12 cellular contexts compared by ENCODE assay signal in the genomic region with DNA sequence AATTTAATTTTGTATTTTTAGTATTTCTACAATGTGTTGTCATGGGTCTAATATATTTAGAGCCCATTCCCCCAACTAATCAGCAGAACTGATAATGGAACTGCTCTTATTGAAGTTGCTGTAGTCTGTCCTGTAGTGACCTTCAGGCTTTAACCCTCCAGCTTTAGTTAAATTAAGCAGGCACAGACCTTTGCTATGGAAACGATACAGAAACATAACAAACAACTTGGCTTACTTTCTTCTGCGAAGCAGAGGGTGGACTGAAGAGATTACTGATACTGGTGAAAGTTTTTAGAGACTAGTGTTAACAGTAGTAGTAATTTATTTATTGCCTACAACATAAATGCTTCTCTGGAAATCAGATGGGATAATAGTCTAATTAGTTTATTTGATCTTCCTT.
A peak's percentile ranks its signal among the peaks of the same experiment; 100 is the strongest.
DNase-seq lines count a peak whose midpoint lies in the region; ATAC-seq and TF ChIP-seq lines count a peak whose summit lies in the region.
"Had no signal": no experiment of that assay in that cellular context is flagged by ENCODE, and none has a peak within 500 bp of the region (broad histone marks: within the 10 kb centered on the region; RNA-seq: fewer than 3 reads in every experiment).

No MANE protein-coding gene starts in this region.

- TF ChIP-seq CTCF in BJ (IDR thresholded peaks at IDR 0.05; ENCODE audit: insufficient read depth, low read depth, low read length) (no peak), fibroblast of lung (conservative IDR thresholded peaks at IDR 0.05 in 1 of 2, IDR thresholded peaks at IDR 0.05 in 1 of 2; ENCODE audit: low read depth in 1 of 2, low read length in 2 of 2) (no peak)

- CTCF ChIA-PET in BJ (lab: Yijun Ruan, JAX) = no interaction called here

- DNase-seq in BJ (ENCODE audit: low read depth) (peak; percentile 9), M059J (ENCODE audit: low read depth) (peak; percentile 61), fibroblast of lung (ENCODE audit: low read depth in 2 of 2) (peak; percentile 17 to 67), pons (ENCODE audit: low spot score) (no peak), UCSD-AML1 (lab: John Stamatoyannopoulos, UW; ENCODE audit: unreplicated experiment) (no peak)
- no peak for DNase-seq in activated CD4-positive, alpha-beta T cell treated with anti-CD3 and anti-CD28 coated beads for 4 hours
- DNase-seq: EL, naive B cell, NCI-H2029 had no signal

- H2AFZ ChIP-seq in fibroblast of lung (ENCODE audit: low read length) = no peak overlapping the region

- POLR2A ChIA-PET in BJ (lab: Charles Lee) = no interaction called here

- H3K27me3 ChIP-seq in BJ (ENCODE audit: control insufficient read depth, insufficient read depth, low read length) = no peaks in the 10 kb centered on the region
- no peaks in the 10 kb centered on the region for H3K27me3 ChIP-seq in fibroblast of lung (ENCODE audit: control insufficient read depth, insufficient read depth, low read length)
- no peaks in the 10 kb centered on the region for H3K27me3 ChIP-seq in muscle layer of colon (ENCODE audit: control insufficient read depth in 1 of 2, insufficient read depth in 2 of 2, low read length in 2 of 2)

- H3K4me2 ChIP-seq in fibroblast of lung (ENCODE audit: extremely low read depth, insufficient read depth, low read length) = no peak overlapping the region

- H3K4me1 ChIP-seq in fibroblast of lung (ENCODE audit: control insufficient read depth, extremely low read depth, insufficient read depth, low read length) (no peaks in the 10 kb centered on the region), muscle layer of colon (ENCODE audit: insufficient read depth, low read length) (peaks cover 31% of the 10 kb centered on the region)

- H3K9ac ChIP-seq in fibroblast of lung (ENCODE audit: insufficient read depth, low read length) (no peak overlapping the region), muscle layer of colon (ENCODE audit: low read length) (no peak overlapping the region)

- H3K27ac ChIP-seq in fibroblast of lung (ENCODE audit: insufficient read depth, low read length) (no peak overlapping the region), muscle layer of colon (ENCODE audit: low read depth, low read length) (peak overlapping the region; percentile 45)
- H3K27ac ChIP-seq: HL-60 had no signal

- no peak overlapping the region for H3K4me3 ChIP-seq in BJ (ENCODE audit: low read depth, low read length)
- H3K4me3 ChIP-seq in fibroblast of lung (replicated peaks in 1 of 4; ENCODE audit: control extremely low read depth in 1 of 4, insufficient read depth in 1 of 4, low read depth in 3 of 4, low read length in 4 of 4) = no peak overlapping the region
- no peak overlapping the region for H3K4me3 ChIP-seq in muscle layer of colon (ENCODE audit: low read depth in 1 of 2, low read length in 2 of 2)

- no peaks in the 10 kb centered on the region for H4K20me1 ChIP-seq in fibroblast of lung (ENCODE audit: control insufficient read depth, extremely low read depth, insufficient read depth, low read length)

- H3K36me3 ChIP-seq in BJ (ENCODE audit: control insufficient read depth, insufficient read depth, low read length) (no peaks in the 10 kb centered on the region), fibroblast of lung (ENCODE audit: control insufficient read depth, insufficient read depth, low read length) (no peaks in the 10 kb centered on the region), muscle layer of colon (ENCODE audit: insufficient read depth, low read length) (no peaks in the 10 kb centered on the region)

- no peak for ATAC-seq in GM21526 (IDR thresholded peaks at IDR 0.05; ENCODE audit: low FRiP score, unreplicated experiment)

- H3K79me2 ChIP-seq in fibroblast of lung (ENCODE audit: control insufficient read depth, insufficient read depth, low read length) = no peaks in the 10 kb centered on the region

- no peaks in the 10 kb centered on the region for H3K9me3 ChIP-seq in fibroblast of lung (ENCODE audit: control insufficient read depth, insufficient read depth, low read depth, low read length)
- H3K9me3 ChIP-seq in muscle layer of colon (ENCODE audit: low read length) = no peaks in the 10 kb centered on the region

Comparison
In these comparisons a context has a peak if more than half of its experiments do, and no peak if none do; other contexts are left out.
1. DNase-seq: peak in BJ (single experiment), M059J (single experiment) and fibroblast of lung (2 of 2); none in activated CD4-positive, alpha-beta T cell treated with anti-CD3 and anti-CD28 coated beads for 4 hours (0 of 2), pons (single experiment) and UCSD-AML1 (single experiment).